In the genomic region with DNA sequence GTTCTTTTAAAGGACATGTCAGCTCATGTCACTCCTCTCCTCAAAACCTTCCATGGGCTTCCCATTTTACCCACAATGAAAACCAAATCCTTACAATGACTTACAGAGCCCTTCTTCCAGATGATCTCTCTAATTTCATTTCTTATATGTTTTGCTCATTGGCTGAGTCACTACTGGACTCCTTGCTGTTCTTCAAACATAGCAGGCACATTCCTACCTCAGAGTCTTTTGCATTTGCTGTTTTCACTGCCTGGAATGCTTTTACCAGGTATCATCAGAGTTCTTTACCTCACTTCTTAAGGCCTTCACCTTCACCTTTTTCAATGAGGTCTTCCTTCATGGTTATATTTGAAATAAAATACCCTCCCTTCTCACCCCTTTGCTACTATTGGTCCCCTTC, we compare ENCODE assay signal across 30 cellular contexts. TPM values are rescaled to one million over a fixed set of nuclear protein-coding genes. Genes with fewer than 3 reads are reported as not detected.
DNase-seq lines count a peak whose midpoint lies in the region; ATAC-seq, FAIRE-seq and TF ChIP-seq lines count a peak whose summit lies in the region.
"Had no signal": no experiment of that assay in that cellular context is flagged by ENCODE, and none has a peak within 500 bp of the region (broad histone marks: within the 10 kb centered on the region; RNA-seq: fewer than 3 reads in every experiment).

No MANE protein-coding gene starts in this region.

- H3K9ac ChIP-seq in HUES64 (ENCODE audit: low read depth, low read length) (no peak overlapping the region), mesenchymal stem cell (ENCODE audit: low read length) (no peak overlapping the region), kidney (ENCODE audit: low read length in 2 of 2) (no peak overlapping the region)
- H3K9ac ChIP-seq: neural progenitor cell had no signal

- H2BK120ac ChIP-seq in mesenchymal stem cell (ENCODE audit: low read depth, low read length): no peak overlapping the region

- FAIRE-seq in kidney (lab: Jason Lieb, UNC): no peak

- no peak overlapping the region for H3K4me2 ChIP-seq in mesenchymal stem cell (ENCODE audit: low read length, poor library complexity, severe bottlenecking)
- H3K4me2 ChIP-seq: neural progenitor cell had no signal

- H3K27ac ChIP-seq in HUES64 (ENCODE audit: low read depth, low read length) (peak overlapping the region; percentile 48; the same call in 1 of the 2 replicates), brain microvascular endothelial cell (no peak overlapping the region), mesenchymal stem cell (ENCODE audit: low read length, poor library complexity, severe bottlenecking) (peak overlapping the region; percentile 2), kidney (ENCODE audit: low read depth in 2 of 2, low read length in 2 of 2) (no peak overlapping the region)
- H3K27ac ChIP-seq: ascending aorta, heart right ventricle, neural progenitor cell, upper lobe of right lung had no signal

- H2BK5ac ChIP-seq in mesenchymal stem cell (ENCODE audit: low read depth, low read length, poor library complexity, severe bottlenecking): no peak overlapping the region

- H4K8ac ChIP-seq in mesenchymal stem cell (ENCODE audit: low read length): no peak overlapping the region

- H3K18ac ChIP-seq in mesenchymal stem cell (ENCODE audit: low read depth in 1 of 2, low read length in 2 of 2): no peak overlapping the region

- peaks cover 6% of the 10 kb centered on the region for H3K4me1 Mint-ChIP-seq in chondrocyte (ENCODE audit: low read depth)
- H3K4me1 Mint-ChIP-seq: B cell; memory B cell; neural progenitor cell; stimulated activated memory B cell treated with anti-CD40 and anti-IgM and Interleukin-4, amounts not matched to agents 10 μg/mL and 1 μg/mL and 100 μg/mL, for 72 hours had no signal

- ATAC-seq in GM21825 (IDR thresholded peaks at IDR 0.05; ENCODE audit: unreplicated experiment): no peak
- ATAC-seq: CD8-positive, alpha-beta T cell; heart right ventricle; sciatic nerve; stimulated activated memory B cell treated with anti-CD40 and anti-IgM and Interleukin-4, amounts not matched to agents 10 μg/mL and 1 μg/mL and 100 μg/mL, for 72 hours; upper lobe of right lung had no signal

- in situ Hi-C loops in brain microvascular endothelial cell (cut with HindIII; ENCODE audit: low pct_ligation_motif_present, low sequenced_read_pairs): no loop called here

- H3K4ac ChIP-seq in mesenchymal stem cell (ENCODE audit: low read depth in 1 of 2, low read length in 2 of 2): no peak overlapping the region

- H3K27me3 ChIP-seq in HUES64 (ENCODE audit: insufficient read depth, low read length): no peaks in the 10 kb centered on the region
- H3K27me3 ChIP-seq in brain microvascular endothelial cell (replicated peaks): no peaks in the 10 kb centered on the region
- H3K27me3 ChIP-seq in mesenchymal stem cell (ENCODE audit: control insufficient read depth in 1 of 2, insufficient read depth in 1 of 2, low read length in 2 of 2): no peaks in the 10 kb centered on the region
- H3K27me3 ChIP-seq: ascending aorta, heart right ventricle, neural progenitor cell, upper lobe of right lung had no signal

- no peak overlapping the region for H2BK15ac ChIP-seq in mesenchymal stem cell (ENCODE audit: low read depth, poor library complexity, severe bottlenecking)

- peaks cover 3% of the 10 kb centered on the region for H3K79me1 ChIP-seq in mesenchymal stem cell (replicated peaks; ENCODE audit: low read length, poor library complexity, severe bottlenecking)

- DNase-seq in ELR (ENCODE audit: low read depth) (peak; percentile 9), brain microvascular endothelial cell (peak; percentile 7), mesenchymal stem cell (no peak), chondrocyte (ENCODE audit: low spot score) (no peak), NCI-H1092 treated with DMSO at 0.1 percent for 48 hours (lab: John Stamatoyannopoulos, UW) (no peak), kidney (no peak)
- DNase-seq: activated CD4-positive, alpha-beta T cell treated with anti-CD3 and anti-CD28 coated beads, Interleukin-2, amount 50 U/mL, for 4 hours; activated CD4-positive, CD25-positive, alpha-beta regulatory T cell; activated CD8-positive, alpha-beta memory T cell treated with anti-CD3 and anti-CD28 coated beads, Interleukin-2, amount 50 U/mL, for 4 hours; CD8-positive, alpha-beta T cell; effector CD8-positive, alpha-beta T cell; heart right ventricle; NCI-H1417; NCI-H2029 treated with DMSO at 0.1 percent for 48 hours; NCI-H345; NCI-H774; stimulated activated CD4-positive, alpha-beta T cell treated with anti-CD3 and anti-CD28 coated beads, Interleukin-4, amount 100 ng/mL, for 4 hours; substantia nigra; SW 1271; upper lobe of right lung had no signal

- no peak overlapping the region for H2BK12ac ChIP-seq in mesenchymal stem cell (ENCODE audit: low read length in 2 of 2)

- H3K4me1 ChIP-seq in HUES64 (ENCODE audit: insufficient read depth, low read length) (peaks cover 11% of the 10 kb centered on the region), mesenchymal stem cell (ENCODE audit: control insufficient read depth, insufficient read depth, low read depth, low read length) (no peaks in the 10 kb centered on the region), kidney (ENCODE audit: control insufficient read depth in 1 of 2, insufficient read depth in 1 of 2, low read depth in 1 of 2, low read length in 2 of 2) (no peaks in the 10 kb centered on the region)
- H3K4me1 ChIP-seq: ascending aorta, heart right ventricle, neural progenitor cell, upper lobe of right lung had no signal

- H3K27me3 Mint-ChIP-seq in chondrocyte (ENCODE audit: low read depth): no peaks in the 10 kb centered on the region
- H3K27me3 Mint-ChIP-seq: activated naive CD8-positive, alpha-beta T cell; memory B cell; stimulated activated memory B cell treated with anti-CD40 and anti-IgM and Interleukin-4, amounts not matched to agents 10 μg/mL and 1 μg/mL and 100 μg/mL, for 72 hours had no signal

- no peak overlapping the region for H3K4me3 ChIP-seq in HUES64 (ENCODE audit: low read length)
- no peak overlapping the region for H3K4me3 ChIP-seq in brain microvascular endothelial cell (ENCODE audit: low read depth, low read length)
- H3K4me3 ChIP-seq in mesenchymal stem cell (ENCODE audit: insufficient read depth in 1 of 2, low read depth in 1 of 2, low read length in 2 of 2): no peak overlapping the region
- H3K4me3 ChIP-seq in kidney (ENCODE audit: low read length in 2 of 2): no peak overlapping the region
- H3K4me3 ChIP-seq: ascending aorta, heart right ventricle, neural progenitor cell, upper lobe of right lung had no signal

- H4K91ac ChIP-seq in mesenchymal stem cell (ENCODE audit: low read length): no peak overlapping the region

- H3K14ac ChIP-seq in mesenchymal stem cell (ENCODE audit: low read length in 2 of 2): no peak overlapping the region

- H3K36me3 Mint-ChIP-seq in chondrocyte (ENCODE audit: low read depth): peaks cover 5% of the 10 kb centered on the region
- H3K36me3 Mint-ChIP-seq: CD8-positive, alpha-beta T cell; memory B cell; stimulated activated memory B cell treated with anti-CD40 and anti-IgM and Interleukin-4, amounts not matched to agents 10 μg/mL and 1 μg/mL and 100 μg/mL, for 72 hours had no signal

- H3K9me3 ChIP-seq in HUES64 (ENCODE audit: insufficient read depth, low read depth, low read length): no peaks in the 10 kb centered on the region
- H3K9me3 ChIP-seq in mesenchymal stem cell (ENCODE audit: control insufficient read depth, low read length): no peaks in the 10 kb centered on the region
- H3K9me3 ChIP-seq in kidney (ENCODE audit: control insufficient read depth in 1 of 2, low read length in 2 of 2): no peaks in the 10 kb centered on the region
- H3K9me3 ChIP-seq: ascending aorta, heart right ventricle, upper lobe of right lung had no signal

- H3K4me3 Mint-ChIP-seq in chondrocyte (ENCODE audit: unreplicated experiment): no peak overlapping the region
- H3K4me3 Mint-ChIP-seq: activated naive CD8-positive, alpha-beta T cell; B cell; CD8-positive, alpha-beta T cell; memory B cell; neural progenitor cell; stimulated activated memory B cell treated with anti-CD40 and anti-IgM and Interleukin-4, amounts not matched to agents 10 μg/mL and 1 μg/mL and 100 μg/mL, for 72 hours had no signal

- intact Hi-C loops in kidney (cut with DNase I): no loop called here

- no peak overlapping the region for H3K23ac ChIP-seq in mesenchymal stem cell (ENCODE audit: low read length in 2 of 2)

- no peak overlapping the region for H3K27ac Mint-ChIP-seq in chondrocyte (ENCODE audit: unreplicated experiment)
- H3K27ac Mint-ChIP-seq: activated naive CD8-positive, alpha-beta T cell; B cell; CD8-positive, alpha-beta T cell; memory B cell; neural progenitor cell; stimulated activated memory B cell treated with anti-CD40 and anti-IgM and Interleukin-4, amounts not matched to agents 10 μg/mL and 1 μg/mL and 100 μg/mL, for 72 hours had no signal

- no peak overlapping the region for H2AK5ac ChIP-seq in mesenchymal stem cell (ENCODE audit: low read length, severe bottlenecking)

- H3K36me3 ChIP-seq in HUES64 (ENCODE audit: insufficient read depth, low read length) (peaks cover 33% of the 10 kb centered on the region), brain microvascular endothelial cell (replicated peaks) (no peaks in the 10 kb centered on the region), mesenchymal stem cell (ENCODE audit: control insufficient read depth in 1 of 2, insufficient read depth in 2 of 2, low read depth in 1 of 2, low read length in 2 of 2) (peaks cover 0 to 12% of the 10 kb centered on the region in 2 experiments), kidney (ENCODE audit: control insufficient read depth in 1 of 2, insufficient read depth in 2 of 2, low read length in 2 of 2) (no peaks in the 10 kb centered on the region)
- H3K36me3 ChIP-seq: upper lobe of right lung had no signal

- H3K9me3 Mint-ChIP-seq in chondrocyte (ENCODE audit: low read depth): no peaks in the 10 kb centered on the region
- H3K9me3 Mint-ChIP-seq: CD8-positive, alpha-beta T cell; memory B cell; neural progenitor cell; stimulated activated memory B cell treated with anti-CD40 and anti-IgM and Interleukin-4, amounts not matched to agents 10 μg/mL and 1 μg/mL and 100 μg/mL, for 72 hours had no signal

- no peak overlapping the region for H2AFZ ChIP-seq in mesenchymal stem cell (ENCODE audit: low read depth, low read length)
- H2AFZ ChIP-seq: neural progenitor cell had no signal

- TF ChIP-seq CTCF in brain microvascular endothelial cell (IDR thresholded peaks at IDR 0.05; ENCODE audit: low read depth, low read length, missing control alignments) (no peak), chondrocyte (IDR thresholded peaks at IDR 0.05) (no peak), kidney (IDR thresholded peaks at IDR 0.05; ENCODE audit: borderline replicate concordance, extremely low read depth, insufficient read depth) (no peak)

RNA-seq across cellular contexts. Expression of a gene that starts 57.3 kb away (rescaled TPM):
- polyA plus RNA-seq in HUES64 (2013, experiment 1 of 2): 35.6 TPM
- polyA plus RNA-seq in HUES64 (2013, experiment 2 of 2): 30.2 TPM
- 29.5 TPM for polyA plus RNA-seq in mesenchymal stem cell (2013, experiment 1 of 2)
- 31.6 TPM for polyA plus RNA-seq in mesenchymal stem cell (2013, experiment 2 of 2)
- 32.0 to 36.7 TPM (median 33.8 TPM) in 3 replicates for total RNA-seq in chondrocyte
- total RNA-seq in kidney: 21.2 TPM
- polyA plus RNA-seq in kidney (ENCODE audit: insufficient read depth, low read depth, low replicate concordance): 5.0 TPM
- total RNA-seq: G401 had no signal

Comparison
In these comparisons a context has a peak if more than half of its experiments do, and no peak if none do; other contexts are left out.
1. DNase-seq: peak in ELR (single experiment) and brain microvascular endothelial cell (single experiment); none in mesenchymal stem cell (single experiment), chondrocyte (single experiment), NCI-H1092 treated with DMSO at 0.1 percent for 48 hours (single experiment) and kidney (single experiment).
2. H3K27ac ChIP-seq: peak in HUES64 (single experiment) and mesenchymal stem cell (single experiment); none in brain microvascular endothelial cell (single experiment) and kidney (0 of 2).